23 cellular contexts compared by ENCODE assay signal in the genomic region with DNA sequence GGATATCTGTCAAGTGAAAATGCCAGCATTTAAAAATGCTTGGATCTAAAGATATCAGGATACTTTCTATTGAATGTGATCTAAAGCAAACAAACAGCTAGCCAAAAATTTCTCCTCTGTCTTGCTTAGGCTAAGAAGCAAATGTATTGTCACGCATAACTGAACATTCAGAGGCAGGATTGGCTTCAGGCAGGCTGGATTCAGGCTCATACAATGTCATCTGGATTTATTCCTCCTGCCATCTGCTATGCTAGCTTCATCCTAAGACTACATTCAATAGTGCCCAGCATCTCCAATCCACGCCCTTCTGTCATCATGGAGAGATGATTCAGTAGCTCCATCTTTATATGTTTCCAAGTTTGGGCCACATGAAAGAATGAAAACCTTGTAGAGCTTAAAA. TPM values are rescaled to one million over a fixed set of nuclear protein-coding genes. Genes with fewer than 3 reads are reported as not detected.
DNase-seq lines count a peak whose midpoint lies in the region; ATAC-seq, FAIRE-seq and TF ChIP-seq lines count a peak whose summit lies in the region.
"Had no signal": no experiment of that assay in that cellular context is flagged by ENCODE, and none has a peak within 500 bp of the region (broad histone marks: within the 10 kb centered on the region; RNA-seq: fewer than 3 reads in every experiment).

No MANE protein-coding gene starts in this region.

- 79 to 90% methylated on average over 2 of the region's 2 CpGs for WGBS in heart right ventricle, 2 donors

- no peak for DNase-seq in HTR-8/SVneo (ENCODE audit: insufficient read length, low spot score)
- peak; percentile 16 to 82 for DNase-seq in NCI-H446 (lab: John Stamatoyannopoulos, UW)
- peak; percentile 55 for DNase-seq in NCI-H82 treated with DMSO at 0.1 percent for 48 hours (lab: John Stamatoyannopoulos, UW; ENCODE audit: unreplicated experiment)
- peak; percentile 49 for DNase-seq in fibroblast of the aortic adventitia (ENCODE audit: low read depth)
- no peak for DNase-seq in heart right ventricle
- no peak for DNase-seq in DMS114 treated with DMSO at 0.1 percent for 48 hours (lab: John Stamatoyannopoulos, UW; ENCODE audit: unreplicated experiment)
- DNase-seq: CD4-positive, alpha-beta T cell; DMS79 treated with DMSO at 0.1 percent for 48 hours; GF-D8; NCI-H1048; NCI-H1417 treated with DMSO at 0.1 percent for 48 hours; NCI-H187 treated with DMSO at 0.1 percent for 48 hours; NCI-H510A; Right ventricle myocardium superior; RPMI8226 had no signal

- H3K27me3 ChIP-seq in heart right ventricle, result peaks cover 0 to 12% (median 0%) of the 10 kb centered on the region in 7 donors
- H3K27me3 ChIP-seq: BLaER1 treated with 17β-estradiol and CSF1 and Interleukin-3, amounts not matched to agents 10 nM and 100 nM; SJSA1 had no signal

- no peak for TF ChIP-seq CTCF in fibroblast of the aortic adventitia (IDR thresholded peaks at IDR 0.05; ENCODE audit: insufficient read depth, low read length)
- no peak for TF ChIP-seq CTCF in heart right ventricle (IDR thresholded peaks at IDR 0.05)

- no peaks in the 10 kb centered on the region for H3K36me3 ChIP-seq in heart right ventricle
- H3K36me3 ChIP-seq: BLaER1 treated with 17β-estradiol and CSF1 and Interleukin-3, amounts not matched to agents 10 nM and 100 nM; SJSA1 had no signal

- ATAC-seq in heart right ventricle (no peak), GM21367 (IDR thresholded peaks at IDR 0.05; ENCODE audit: unreplicated experiment) (no peak), HG02970 (IDR thresholded peaks at IDR 0.05; ENCODE audit: low FRiP score, unreplicated experiment) (no peak)
- ATAC-seq: HCT116 had no signal

- no peaks in the 10 kb centered on the region for H3K4me1 ChIP-seq in heart right ventricle
- H3K4me1 ChIP-seq: SJSA1 had no signal

- peak; percentile 55 for FAIRE-seq in HTR-8/SVneo (lab: Jason Lieb, UNC)
- FAIRE-seq: GM12891, GM19239 had no signal

- peaks cover 0 to 8% (median 0%) of the 10 kb centered on the region in 11 donors for H3K9me3 ChIP-seq in heart right ventricle
- H3K9me3 ChIP-seq: SJSA1 had no signal

- no peak overlapping the region for H3K4me3 ChIP-seq in fibroblast of the aortic adventitia (ENCODE audit: low read depth, low read length)
- no peak overlapping the region for H3K4me3 ChIP-seq in heart right ventricle
- H3K4me3 ChIP-seq: BLaER1 treated with 17β-estradiol and CSF1 and Interleukin-3, amounts not matched to agents 10 nM and 100 nM; SJSA1 had no signal

- intact Hi-C loops in heart right ventricle (cut with DNase I), result no loop called here

- H3K27ac ChIP-seq in heart right ventricle, result no peak overlapping the region
- H3K27ac ChIP-seq: BLaER1 treated with 17β-estradiol and CSF1 and Interleukin-3, amounts not matched to agents 10 nM and 100 nM; KMS-11; SJSA1 had no signal

RNA-seq across cellular contexts. Expression of a gene that starts 27.1 kb away (rescaled TPM):
- total RNA-seq in fibroblast of the aortic adventitia (ENCODE audit: low replicate concordance) (149 and 1,207 TPM in 2 replicates), heart right ventricle (10 to 100 TPM; 21.9 to 37.0 (median 28.2) TPM)
- 10 to 100 TPM; 44.0 to 56.3 TPM for polyA plus RNA-seq in heart right ventricle

Comparison
In these comparisons a context has a peak if more than half of its experiments do, and no peak if none do; other contexts are left out.
1. DNase-seq: peak in NCI-H446 (2 of 2), NCI-H82 treated with DMSO at 0.1 percent for 48 hours (single experiment) and fibroblast of the aortic adventitia (single experiment); none in HTR-8/SVneo (single experiment), heart right ventricle (0 of 2) and DMS114 treated with DMSO at 0.1 percent for 48 hours (single experiment).